8 cellular contexts compared by ENCODE assay signal in genomic region chr6:138692978-138693909, GRCh38.
DNase-seq lines count a peak whose midpoint lies in the region; ATAC-seq and TF ChIP-seq lines count a peak whose summit lies in the region.

No MANE protein-coding gene starts in this region.

- H3K4me2 ChIP-seq in GM23248 (ENCODE audit: unreplicated experiment) (peak overlapping the region; percentile 87), hepatocyte (peak overlapping the region; percentile 85)

- ATAC-seq in GM18870 (IDR thresholded peaks at IDR 0.05; ENCODE audit: unreplicated experiment), result no peak

- H3K9me2 ChIP-seq in GM23248 (ENCODE audit: insufficient read depth), result no peaks in the 10 kb centered on the region
- H3K9me2 ChIP-seq in hepatocyte (replicated peaks; ENCODE audit: insufficient read depth), result no peaks in the 10 kb centered on the region

- H3F3A ChIP-seq in GM23248 (ENCODE audit: insufficient read depth), result peaks cover 18% of the 10 kb centered on the region

- in situ Hi-C loops in GM23248 (cut with MboI), result no loop called here

- H3K4me3 ChIP-seq in GM23248 (peak overlapping the region; percentile 80), SJCRH30 (peak overlapping the region; percentile 70), hepatocyte (peak overlapping the region; percentile 91), rectal smooth muscle tissue (ENCODE audit: low read length) (peak overlapping the region; percentile 71)
- peak overlapping the region; percentile 51 for H3K4me3 ChIP-seq in Jurkat, Clone E6-1 (ENCODE audit: low read length)

- H3K27ac ChIP-seq in GM23248 (no peak overlapping the region), SJCRH30 (no peak overlapping the region), hepatocyte (peak overlapping the region; percentile 89), rectal smooth muscle tissue (ENCODE audit: low read depth, low read length) (no peak overlapping the region)

- H3K79me2 ChIP-seq in GM23248 (ENCODE audit: insufficient read depth) (no peaks in the 10 kb centered on the region), hepatocyte (peaks cover 24% of the 10 kb centered on the region)

- CTCF ChIA-PET in GM10248 (lab: Yijun Ruan, JAX), result interaction anchor here (0.8 to 4.6 kb wide), 18 partner anchors 8 to 263 kb away, joined by 3 to 24 read pairs (median 5); no protein-coding TSS in a partner anchor

- H3K9me3 ChIP-seq in GM23248 (ENCODE audit: low read depth) (no peaks in the 10 kb centered on the region), SJCRH30 (replicated peaks) (no peaks in the 10 kb centered on the region), hepatocyte (ENCODE audit: low read depth) (no peaks in the 10 kb centered on the region)

- H3K4me1 ChIP-seq in GM23248 (ENCODE audit: insufficient read depth) (peaks cover 9% of the 10 kb centered on the region; the same call in 1 of the 2 replicates), SJCRH30 (0 out of 2 replicates have a peak, but pooled peaks cover 4% of the 10 kb centered on the region), hepatocyte (ENCODE audit: insufficient read depth) (no peaks in the 10 kb centered on the region), rectal smooth muscle tissue (ENCODE audit: control insufficient read depth, insufficient read depth, low read length) (no peaks in the 10 kb centered on the region)

- H3K9ac ChIP-seq in GM23248 (peak overlapping the region; percentile 68), rectal smooth muscle tissue (ENCODE audit: low read length) (no peak overlapping the region)

- no peaks in the 10 kb centered on the region for H3K36me3 ChIP-seq in GM23248 (ENCODE audit: low read depth)
- H3K36me3 ChIP-seq in SJCRH30, result no peaks in the 10 kb centered on the region
- H3K36me3 ChIP-seq in hepatocyte (replicated peaks; ENCODE audit: insufficient read depth, low read depth), result no peaks in the 10 kb centered on the region
- H3K36me3 ChIP-seq in rectal smooth muscle tissue (ENCODE audit: control insufficient read depth, insufficient read depth, low read length), result no peaks in the 10 kb centered on the region

- DNase-seq in GM10248 (ENCODE audit: extremely low spot score), result peak; percentile 68
- DNase-seq in GM23248, result peak; percentile 62
- no peak for DNase-seq in Jurkat, Clone E6-1 (ENCODE audit: low read depth, low spot score)
- peak; percentile 69 to 70 for DNase-seq in SJCRH30
- peak; percentile 89 for DNase-seq in astrocyte of the hippocampus (ENCODE audit: low read depth, low spot score)
- peak; percentile 84 for DNase-seq in hepatocyte (ENCODE audit: low spot score)

- POLR2A ChIA-PET in GM10248 (lab: Yijun Ruan, JAX), result no interaction called here

- H4K20me1 ChIP-seq in GM23248 (ENCODE audit: insufficient read depth), result no peaks in the 10 kb centered on the region
- no peaks in the 10 kb centered on the region for H4K20me1 ChIP-seq in hepatocyte (ENCODE audit: insufficient read depth, poor library complexity, severe bottlenecking)

- 2% methylated on average over 19 to 88 of the region's 92 CpGs for WGBS in GM23248 (ENCODE audit: low coverage in 1 of 2, low lambda C conversion rate in 2 of 2, missing lambda C conversion rate in 2 of 2), 2 experiments
- 1% methylated on average over 53 of the region's 92 CpGs for WGBS in hepatocyte (ENCODE audit: low lambda C conversion rate, missing lambda C conversion rate)

- H3K27me3 ChIP-seq in GM23248 (replicated peaks; ENCODE audit: insufficient read depth) (no peaks in the 10 kb centered on the region), SJCRH30 (no peaks in the 10 kb centered on the region; the same call in 1 of the 2 replicates), hepatocyte (no peaks in the 10 kb centered on the region), rectal smooth muscle tissue (ENCODE audit: control insufficient read depth, insufficient read depth, low read length) (no peaks in the 10 kb centered on the region)

- no peak for TF ChIP-seq CTCF in GM10248 (IDR thresholded peaks at IDR 0.05; ENCODE audit: control extremely low read depth, extremely low read depth, low read depth, missing control alignments)
- TF ChIP-seq CTCF in hepatocyte (IDR thresholded peaks at IDR 0.05; ENCODE audit: poor library complexity), result no peak

- H2AFZ ChIP-seq in GM23248, result peak overlapping the region; percentile 81
- peak overlapping the region; percentile 87 for H2AFZ ChIP-seq in hepatocyte
